28 cellular contexts compared by ENCODE assay signal in genomic region chr7:24731313-24731712, GRCh38.
"Had no signal": no experiment of that assay in that cellular context is flagged by ENCODE, and none has a peak within 500 bp of the region (broad histone marks: within the 10 kb centered on the region; RNA-seq: fewer than 3 reads in every experiment).

No MANE protein-coding gene starts in this region.

- H3K27ac ChIP-seq: brain microvascular endothelial cell, esophagus squamous epithelium, gastroesophageal sphincter had no signal

- H3K36me3 Mint-ChIP-seq: activated CD4-positive, alpha-beta memory T cell treated with anti-CD3 and anti-CD28 coated beads for 36 hours; activated naive CD4-positive, alpha-beta T cell treated with anti-CD3 and anti-CD28 coated beads, Interleukin-2, amount 50 U/mL, for 24 hours had no signal

- H3K9me3 ChIP-seq: esophagus squamous epithelium, gastroesophageal sphincter had no signal

- H3K27me3 ChIP-seq: brain microvascular endothelial cell, esophagus squamous epithelium, gastroesophageal sphincter had no signal

- H3K9me3 Mint-ChIP-seq: activated naive CD4-positive, alpha-beta T cell treated with anti-CD3 and anti-CD28 coated beads for 36 hours; activated T-helper 1 cell treated with anti-CD3 and anti-CD28 coated beads, Interleukin-12 subunit alpha, Interleukin-12 subunit beta, Interleukin-2, Interleukin-4 antibody, amounts not matched to agents 30 ng/mL and 10 ng/mL and 1 ng/mL, durations not matched to agents 14 hours and 24 hours and 36 hours; activated T-helper 2 cell treated with anti-CD3 and anti-CD28 coated beads, Interferon-gamma antibody, Interleukin-2, Interleukin-4, amounts not matched to agents 10 μg/mL and 5 μg/mL and 100 μg/mL, durations not matched to agents 14 hours and 24 hours and 36 hours; effector memory CD8-positive, alpha-beta T cell had no signal

- DNase-seq: activated CD4-positive, alpha-beta memory T cell treated with anti-CD3 and anti-CD28 coated beads for 36 hours; activated CD4-positive, alpha-beta T cell treated with anti-CD3 and anti-CD28 coated beads for 36 hours; activated CD4-positive, alpha-beta T cell treated with anti-CD3 and anti-CD28 coated beads, Interleukin-2, amount 10 ng/mL, durations not matched to agents 24 days and 14 days; activated CD4-positive, CD25-positive, alpha-beta regulatory T cell; activated CD4-positive, CD25-positive, alpha-beta regulatory T cell treated with anti-CD3 and anti-CD28 coated beads, Interleukin-2, amount 50 U/mL, for 72 hours; activated CD8-positive, alpha-beta memory T cell treated with anti-CD3 and anti-CD28 coated beads, Interleukin-2, amount 10 ng/mL, durations not matched to agents 7 days and 5 days; activated CD8-positive, alpha-beta memory T cell treated with anti-CD3 and anti-CD28 coated beads, Interleukin-2, amount 50 U/mL, for 4 hours; activated CD8-positive, alpha-beta T cell treated with anti-CD3 and anti-CD28 coated beads, Interleukin-2, amount 10 ng/mL, durations not matched to agents 7 days and 5 days; activated effector memory CD4-positive, alpha-beta T cell treated with anti-CD3 and anti-CD28 coated beads, Interleukin-2, amount 50 U/mL, for 16 hours; activated naive CD4-positive, alpha-beta T cell treated with anti-CD3 and anti-CD28 coated beads for 36 hours; activated naive CD8-positive, alpha-beta T cell treated with anti-CD3 and anti-CD28 coated beads for 36 hours; activated T-cell treated with anti-CD3 and anti-CD28 coated beads, Interleukin-2, amount 50 U/mL, for 1 hour; activated T-cell treated with anti-CD3 and anti-CD28 coated beads, Interleukin-2, amount 50 U/mL, for 48 hours; amniotic stem cell; brain microvascular endothelial cell; caudate nucleus; cortex of kidney; dermis blood vessel endothelial cell; effector CD4-positive, alpha-beta T cell; effector memory CD8-positive, alpha-beta T cell; erythroblast; esophagus squamous epithelium; foreskin melanocyte; T-helper 2 cell had no signal

- H3K27ac Mint-ChIP-seq: activated CD4-positive, alpha-beta memory T cell treated with anti-CD3 and anti-CD28 coated beads for 36 hours; activated CD4-positive, alpha-beta T cell treated with anti-CD3 and anti-CD28 coated beads for 36 hours; activated CD4-positive, alpha-beta T cell treated with anti-CD3 and anti-CD28 coated beads, Interleukin-2, amount 10 ng/mL, durations not matched to agents 24 days and 14 days; activated CD8-positive, alpha-beta memory T cell treated with anti-CD3 and anti-CD28 coated beads, Interleukin-2, amount 10 ng/mL, durations not matched to agents 7 days and 5 days; activated CD8-positive, alpha-beta T cell treated with anti-CD3 and anti-CD28 coated beads, Interleukin-2, amount 10 ng/mL, durations not matched to agents 7 days and 5 days; activated naive CD4-positive, alpha-beta T cell treated with anti-CD3 and anti-CD28 coated beads for 36 hours; activated naive CD4-positive, alpha-beta T cell treated with anti-CD3 and anti-CD28 coated beads, Interleukin-2, amount 50 U/mL, for 24 hours; activated naive CD8-positive, alpha-beta T cell treated with anti-CD3 and anti-CD28 coated beads for 36 hours; activated T-helper 1 cell treated with anti-CD3 and anti-CD28 coated beads, Interleukin-12 subunit alpha, Interleukin-12 subunit beta, Interleukin-2, Interleukin-4 antibody, amounts not matched to agents 30 ng/mL and 10 ng/mL and 1 ng/mL, durations not matched to agents 14 hours and 24 hours and 36 hours; activated T-helper 2 cell treated with anti-CD3 and anti-CD28 coated beads, Interferon-gamma antibody, Interleukin-2, Interleukin-4, amounts not matched to agents 10 μg/mL and 5 μg/mL and 100 μg/mL, durations not matched to agents 14 hours and 24 hours and 36 hours; effector memory CD8-positive, alpha-beta T cell had no signal

- H3K36me3 ChIP-seq: brain microvascular endothelial cell, esophagus squamous epithelium, gastroesophageal sphincter had no signal

- ATAC-seq: activated CD4-positive, alpha-beta T cell treated with anti-CD3 and anti-CD28 coated beads for 36 hours; activated CD8-positive, alpha-beta memory T cell treated with anti-CD3 and anti-CD28 coated beads, Interleukin-2, amount 10 ng/mL, durations not matched to agents 7 days and 5 days; activated CD8-positive, alpha-beta T cell treated with anti-CD3 and anti-CD28 coated beads, Interleukin-2, amount 10 ng/mL, durations not matched to agents 7 days and 5 days; effector memory CD8-positive, alpha-beta T cell; gastroesophageal sphincter had no signal

- H3K4me3 Mint-ChIP-seq: activated CD4-positive, alpha-beta memory T cell treated with anti-CD3 and anti-CD28 coated beads for 36 hours; activated CD4-positive, alpha-beta T cell treated with anti-CD3 and anti-CD28 coated beads for 36 hours; activated CD4-positive, alpha-beta T cell treated with anti-CD3 and anti-CD28 coated beads, Interleukin-2, amount 10 ng/mL, durations not matched to agents 24 days and 14 days; activated CD8-positive, alpha-beta memory T cell treated with anti-CD3 and anti-CD28 coated beads, Interleukin-2, amount 10 ng/mL, durations not matched to agents 7 days and 5 days; activated CD8-positive, alpha-beta T cell treated with anti-CD3 and anti-CD28 coated beads, Interleukin-2, amount 10 ng/mL, durations not matched to agents 7 days and 5 days; activated naive CD4-positive, alpha-beta T cell treated with anti-CD3 and anti-CD28 coated beads for 36 hours; activated naive CD4-positive, alpha-beta T cell treated with anti-CD3 and anti-CD28 coated beads, Interleukin-2, amount 50 U/mL, for 24 hours; activated naive CD8-positive, alpha-beta T cell treated with anti-CD3 and anti-CD28 coated beads for 36 hours; activated T-helper 1 cell treated with anti-CD3 and anti-CD28 coated beads, Interleukin-12 subunit alpha, Interleukin-12 subunit beta, Interleukin-2, Interleukin-4 antibody, amounts not matched to agents 30 ng/mL and 10 ng/mL and 1 ng/mL, durations not matched to agents 14 hours and 24 hours and 36 hours; effector memory CD8-positive, alpha-beta T cell had no signal

- H3K4me3 ChIP-seq: esophagus squamous epithelium, gastroesophageal sphincter had no signal
